In the genomic region with DNA sequence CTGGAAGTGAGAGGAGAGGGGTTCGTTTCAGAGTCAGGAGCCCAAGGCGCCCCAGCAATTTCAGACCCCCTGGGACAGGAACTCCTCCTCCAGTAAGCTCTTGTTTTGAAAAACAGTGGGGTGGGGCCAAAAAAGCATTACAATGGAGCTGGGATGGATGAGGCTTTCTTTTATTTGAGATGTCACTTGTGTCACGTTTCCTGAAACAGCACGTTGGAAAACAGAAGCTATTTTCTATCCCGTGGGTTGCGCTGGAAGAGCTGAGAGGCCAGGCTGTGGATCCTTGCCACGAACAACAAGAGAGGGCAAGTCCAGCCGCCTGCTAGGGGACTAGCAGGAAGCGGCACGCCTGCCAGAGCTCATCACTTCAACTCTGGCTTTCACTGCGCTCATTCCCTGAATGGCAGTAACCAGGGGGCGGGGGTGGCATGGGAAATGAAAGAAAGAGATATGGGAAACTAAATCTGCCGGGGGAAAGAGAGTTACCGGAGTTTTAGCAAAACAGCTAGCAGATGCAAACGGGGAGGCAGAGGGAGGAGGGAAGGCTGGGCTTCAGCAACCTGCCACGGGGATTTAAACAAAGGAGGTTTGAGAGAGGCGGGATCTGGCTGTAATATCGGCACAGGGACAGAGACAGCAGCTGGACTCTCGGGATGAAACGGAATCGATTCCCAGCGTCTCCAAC, we compare ENCODE assay signal across 9 cellular contexts. TPM values are rescaled to one million over a fixed set of nuclear protein-coding genes. Genes with fewer than 3 reads are reported as not detected.
A peak's percentile ranks its signal among the peaks of the same experiment; 100 is the strongest.
DNase-seq lines count a peak whose midpoint lies in the region; ATAC-seq and TF ChIP-seq lines count a peak whose summit lies in the region.
"Had no signal": no experiment of that assay in that cellular context is flagged by ENCODE, and none has a peak within 500 bp of the region (broad histone marks: within the 10 kb centered on the region; RNA-seq: fewer than 3 reads in every experiment).

No MANE protein-coding gene starts in this region.

- peak overlapping the region; percentile 1 to 31 for H3K9ac ChIP-seq in mucosa of rectum (ENCODE audit: low read depth in 1 of 2, low read length in 2 of 2)

- no peaks in the 10 kb centered on the region for H3K27me3 Mint-ChIP-seq in activated CD8-positive, alpha-beta T cell treated with anti-CD3 and anti-CD28 coated beads for 36 hours

- POLR2A ChIA-PET in HEK293 (lab: Yijun Ruan, JAX): interaction anchor here (0.6 to 1.1 kb wide), 2 partner anchors 10 to 55 kb away, joined by 3 read pairs; no protein-coding TSS in a partner anchor
- POLR2A ChIA-PET in activated CD8-positive, alpha-beta T cell treated with anti-CD3 and anti-CD28 coated beads for 36 hours (lab: Charles Lee): no interaction called here

- H3K27ac ChIP-seq in HEK293 (ENCODE audit: extremely low read depth, low read depth, low read length) (no peak overlapping the region; the same call in 1 of the 2 replicates), esophagus muscularis mucosa (replicated peaks in 1 of 4) (peak overlapping the region; percentile 80 to 85 (median 82)), mucosa of rectum (ENCODE audit: low read depth in 2 of 2, low read length in 2 of 2) (peak overlapping the region in 1 of 2 donors; percentile 52)
- H3K27ac ChIP-seq: neutrophil had no signal

- H3K36me3 Mint-ChIP-seq in activated CD8-positive, alpha-beta T cell treated with anti-CD3 and anti-CD28 coated beads for 36 hours (ENCODE audit: low read depth): no peaks in the 10 kb centered on the region

- H3K27me3 ChIP-seq in esophagus muscularis mucosa: no peaks in the 10 kb centered on the region
- no peaks in the 10 kb centered on the region for H3K27me3 ChIP-seq in mucosa of rectum (ENCODE audit: control insufficient read depth in 2 of 2, insufficient read depth in 2 of 2, low read length in 2 of 2)
- H3K27me3 ChIP-seq: neutrophil had no signal

- no peak overlapping the region for H3K4me3 ChIP-seq in HEK293 (ENCODE audit: low read depth, low read length)
- peak overlapping the region; percentile 50 to 59 (median 56) for H3K4me3 ChIP-seq in esophagus muscularis mucosa
- peak overlapping the region; percentile 50 to 63 for H3K4me3 ChIP-seq in mucosa of rectum (ENCODE audit: low read length in 2 of 2)

- H3K4me1 ChIP-seq in HEK293 (ENCODE audit: control insufficient read depth, insufficient read depth, low read length): 0 out of 2 replicates have a peak, but pooled peaks cover 2% of the 10 kb centered on the region
- H3K4me1 ChIP-seq in esophagus muscularis mucosa: peaks cover 29 to 63% (median 62%) of the 10 kb centered on the region in 4 donors
- H3K4me1 ChIP-seq in mucosa of rectum (ENCODE audit: control insufficient read depth in 2 of 2, insufficient read depth in 2 of 2, low read length in 2 of 2): peaks cover 9 to 20% of the 10 kb centered on the region in 2 donors

- CTCF ChIA-PET in HEK293 (lab: Yijun Ruan, JAX): interaction anchor here (1.2 to 1.3 kb wide), 2 partner anchors 11 to 77 kb away, joined by 3 to 5 read pairs; no protein-coding TSS in a partner anchor
- CTCF ChIA-PET in activated CD8-positive, alpha-beta T cell treated with anti-CD3 and anti-CD28 coated beads for 36 hours (lab: Charles Lee): interaction anchor here (1.3 kb wide), 1 partner anchor 11 kb away, joined by 4 read pairs; no protein-coding TSS in a partner anchor

- H3K4me1 Mint-ChIP-seq in activated CD8-positive, alpha-beta T cell treated with anti-CD3 and anti-CD28 coated beads for 36 hours (ENCODE audit: low read depth): no peaks in the 10 kb centered on the region

- ATAC-seq in GM21723 (IDR thresholded peaks at IDR 0.05; ENCODE audit: unreplicated experiment) (no peak), HG02763 (IDR thresholded peaks at IDR 0.05; ENCODE audit: unreplicated experiment) (no peak)
- ATAC-seq in activated CD8-positive, alpha-beta T cell treated with anti-CD3 and anti-CD28 coated beads for 36 hours: no peak

- TF ChIP-seq POLR2A in esophagus muscularis mucosa (IDR thresholded peaks at IDR 0.05; ENCODE audit: low read depth): no peak

- 12% methylated on average over 20 of the region's 22 CpGs for WGBS in esophagus muscularis mucosa

- no peaks in the 10 kb centered on the region for H3K9me3 Mint-ChIP-seq in activated CD8-positive, alpha-beta T cell treated with anti-CD3 and anti-CD28 coated beads for 36 hours

- H3K36me3 ChIP-seq in HEK293 (ENCODE audit: control insufficient read depth in 2 of 2, insufficient read depth in 1 of 2, low read length in 2 of 2) (no peaks in the 10 kb centered on the region), esophagus muscularis mucosa (no peaks in the 10 kb centered on the region), mucosa of rectum (ENCODE audit: control insufficient read depth in 2 of 2, insufficient read depth in 2 of 2, low read length in 2 of 2) (no peaks in the 10 kb centered on the region)
- H3K36me3 ChIP-seq: neutrophil had no signal

- H3K9me3 ChIP-seq in HEK293 (ENCODE audit: control insufficient read depth, insufficient read depth, low read depth, low read length): no peaks in the 10 kb centered on the region
- no peaks in the 10 kb centered on the region for H3K9me3 ChIP-seq in esophagus muscularis mucosa
- no peaks in the 10 kb centered on the region for H3K9me3 ChIP-seq in mucosa of rectum (ENCODE audit: control insufficient read depth in 2 of 2, low read length in 2 of 2)
- H3K9me3 ChIP-seq: neutrophil had no signal

- no peak for TF ChIP-seq CTCF in HEK293 (tag by site-specific recombination; IDR thresholded peaks at IDR 0.05)
- TF ChIP-seq CTCF in esophagus muscularis mucosa (IDR thresholded peaks at IDR 0.05): no peak
- TF ChIP-seq CTCF in activated CD8-positive, alpha-beta T cell treated with anti-CD3 and anti-CD28 coated beads for 36 hours (IDR thresholded peaks at IDR 0.05): no peak

- TF ChIP-seq EP300 in esophagus muscularis mucosa (IDR thresholded peaks at IDR 0.05): no peak

- no peak overlapping the region for H3K27ac Mint-ChIP-seq in activated CD8-positive, alpha-beta T cell treated with anti-CD3 and anti-CD28 coated beads for 36 hours

- intact Hi-C loops in esophagus muscularis mucosa (cut with DNase I): loop anchor here (5.0 kb wide), 1 partner anchor 52 kb away; no protein-coding TSS in a partner anchor
- intact Hi-C loops in activated CD8-positive, alpha-beta T cell treated with anti-CD3 and anti-CD28 coated beads for 36 hours (cut with micrococcal nuclease): no loop called here

- DNase-seq in RPMI7951 (ENCODE audit: low read depth) (peak; percentile 68), esophagus muscularis mucosa (ENCODE audit: extremely low spot score) (peak; percentile 94)
- DNase-seq in stimulated activated CD4-positive, alpha-beta T cell treated with anti-CD3 and anti-CD28 coated beads, Interleukin-15, amount 100 ng/mL, for 24 hours: no peak
- DNase-seq in activated CD8-positive, alpha-beta T cell treated with anti-CD3 and anti-CD28 coated beads for 36 hours: no peak

- no peak overlapping the region for H3K4me3 Mint-ChIP-seq in activated CD8-positive, alpha-beta T cell treated with anti-CD3 and anti-CD28 coated beads for 36 hours

TF ChIP-seq in HEK293, 187 proteins besides CTCF, POLR2A, EP300 and RAD21 (continues in another document):
- TF ChIP-seq KLF8 (tag by site-specific recombination; IDR thresholded peaks at IDR 0.05) (no peak), ZNF112 (tag by site-specific recombination; IDR thresholded peaks at IDR 0.05) (no peak), PRDM1 (tag by site-specific recombination; IDR thresholded peaks at IDR 0.05) (0 out of 2 replicates have a peak, but pooled peaks have one; percentile 20), ATF2 (tag by site-specific recombination; IDR thresholded peaks at IDR 0.05; ENCODE audit: low read depth) (no peak), ZNF548 (tag by site-specific recombination; IDR thresholded peaks at IDR 0.05) (no peak), ZNF184 (tag by site-specific recombination; IDR thresholded peaks at IDR 0.05) (no peak), GLI2 (tag by site-specific recombination; IDR thresholded peaks at IDR 0.05; ENCODE audit: borderline replicate concordance, low read depth) (no peak), PRDM10 (tag by site-specific recombination; IDR thresholded peaks at IDR 0.05) (peak; percentile 45)

RNA-seq across cellular contexts. Expression of gene GCNT2, which starts 34.6 kb away (rescaled TPM):
- 6.2 and 7.9 TPM in 2 replicates for total RNA-seq in RPMI7951 (2014; rRNA removed; shearing (Covaris generic))
- 10 to 100 TPM; 15.8 to 23.2 (median 19.4) TPM for total RNA-seq in esophagus muscularis mucosa
- total RNA-seq in activated CD8-positive, alpha-beta T cell treated with anti-CD3 and anti-CD28 coated beads for 36 hours: 1 to 10 TPM; 2.3 to 2.7 TPM

Comparison
In these comparisons a context has a peak if more than half of its experiments do, and no peak if none do; other contexts are left out.
1. DNase-seq: peak in RPMI7951 (single experiment) and esophagus muscularis mucosa (single experiment); none in stimulated activated CD4-positive, alpha-beta T cell treated with anti-CD3 and anti-CD28 coated beads, Interleukin-15, amount 100 ng/mL, for 24 hours (single experiment) and activated CD8-positive, alpha-beta T cell treated with anti-CD3 and anti-CD28 coated beads for 36 hours (single experiment).